In the genomic region with DNA sequence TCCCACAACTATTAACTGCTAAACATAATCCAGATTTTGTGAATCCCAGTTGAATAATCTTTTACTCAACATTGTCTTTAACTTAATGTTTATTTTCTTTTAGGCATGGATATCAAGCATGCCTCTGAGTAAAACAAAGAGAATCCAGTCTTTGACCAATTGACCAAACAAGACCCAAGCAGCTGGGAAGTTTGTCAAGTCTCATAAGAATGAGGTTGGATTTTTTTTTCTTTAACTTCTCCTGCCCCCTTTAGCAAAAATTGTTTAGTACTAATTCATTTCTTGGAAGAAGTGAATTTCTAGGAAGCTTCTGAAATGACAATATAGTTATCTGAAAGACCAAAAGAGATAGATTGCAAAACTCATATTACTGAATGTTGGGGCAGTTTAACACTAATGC, we compare ENCODE assay signal across 16 cellular contexts.
DNase-seq lines count a peak whose midpoint lies in the region; ATAC-seq and TF ChIP-seq lines count a peak whose summit lies in the region.
"Had no signal": no experiment of that assay in that cellular context is flagged by ENCODE, and none has a peak within 500 bp of the region (broad histone marks: within the 10 kb centered on the region; RNA-seq: fewer than 3 reads in every experiment).

No MANE protein-coding gene starts in this region.

- no peak overlapping the region for H3K18ac ChIP-seq in mesendoderm (ENCODE audit: low read length)

- H3K27me3 ChIP-seq in cardiac muscle cell, result no peaks in the 10 kb centered on the region
- H3K27me3 ChIP-seq in right atrium auricular region, result no peaks in the 10 kb centered on the region
- H3K27me3 ChIP-seq in mesendoderm (ENCODE audit: insufficient read depth, low read length, poor library complexity), result no peaks in the 10 kb centered on the region
- H3K27me3 ChIP-seq: neutrophil, transverse colon had no signal

- H3K27ac Mint-ChIP-seq in activated naive CD4-positive, alpha-beta T cell treated with anti-CD3 and anti-CD28 coated beads, Interleukin-2, amount 50 U/mL, for 72 hours, result no peak overlapping the region
- H3K27ac Mint-ChIP-seq: T-helper 17 cell had no signal

- no peak overlapping the region for H4K5ac ChIP-seq in mesendoderm (ENCODE audit: low read length)

- ATAC-seq in activated naive CD4-positive, alpha-beta T cell treated with anti-CD3 and anti-CD28 coated beads, Interleukin-2, amount 50 U/mL, for 72 hours, result no peak
- no peak for ATAC-seq in HG02970 (IDR thresholded peaks at IDR 0.05; ENCODE audit: low FRiP score, unreplicated experiment)
- ATAC-seq: T-helper 17 cell had no signal

- no peak overlapping the region for H3K4me2 ChIP-seq in mesendoderm (ENCODE audit: low read length)

- no peaks in the 10 kb centered on the region for H3K9me3 Mint-ChIP-seq in activated naive CD4-positive, alpha-beta T cell treated with anti-CD3 and anti-CD28 coated beads, Interleukin-2, amount 50 U/mL, for 72 hours
- H3K9me3 Mint-ChIP-seq: immature natural killer cell had no signal

- no peak overlapping the region for H3K4me3 ChIP-seq in cardiac muscle cell
- H3K4me3 ChIP-seq in right atrium auricular region, result no peak overlapping the region
- no peak overlapping the region for H3K4me3 ChIP-seq in fibroblast of villous mesenchyme (ENCODE audit: low read depth, low read length)
- no peak overlapping the region for H3K4me3 ChIP-seq in mesendoderm (ENCODE audit: low read length)
- H3K4me3 ChIP-seq: transverse colon had no signal

- H3K23ac ChIP-seq in mesendoderm (ENCODE audit: low read length), result no peak overlapping the region

- no peak overlapping the region for H2BK15ac ChIP-seq in mesendoderm (replicated peaks; ENCODE audit: low read depth)

- H3K4me1 ChIP-seq in cardiac muscle cell (ENCODE audit: low read depth), result peaks cover 41% of the 10 kb centered on the region
- peaks cover 0 to 35% of the 10 kb centered on the region in 2 donors for H3K4me1 ChIP-seq in right atrium auricular region
- H3K4me1 ChIP-seq in mesendoderm (ENCODE audit: control insufficient read depth, low read depth, low read length), result no peaks in the 10 kb centered on the region

- H3K56ac ChIP-seq in mesendoderm (ENCODE audit: low read length), result no peak overlapping the region

- H4K8ac ChIP-seq in mesendoderm (ENCODE audit: low read depth, low read length), result no peak overlapping the region

- DNase-seq in cardiac muscle cell (ENCODE audit: low read depth in 1 of 2, low spot score in 1 of 2) (peak in 1 of 2 donors; percentile 35), right atrium auricular region (ENCODE audit: low spot score) (no peak), amniotic epithelial cell (ENCODE audit: low read depth) (peak; percentile 22), fibroblast of villous mesenchyme (ENCODE audit: low read depth) (peak; percentile 63), mesendoderm (no peak)
- DNase-seq in activated naive CD4-positive, alpha-beta T cell treated with anti-CD3 and anti-CD28 coated beads, Interleukin-2, amount 50 U/mL, for 72 hours (ENCODE audit: low spot score in 2 of 2), result no peak
- no peak for DNase-seq in activated CD4-positive, alpha-beta T cell treated with anti-CD3 and anti-CD28 coated beads for 4 hours
- DNase-seq: activated CD4-positive, alpha-beta T cell treated with anti-CD3 and anti-CD28 coated beads for 1 hour; activated gamma-delta T cell; effector memory CD4-positive, alpha-beta T cell; immature natural killer cell; KG1; T-helper 17 cell; transverse colon had no signal

- H3K79me1 ChIP-seq in mesendoderm (ENCODE audit: low read length), result no peaks in the 10 kb centered on the region

- H3K9me3 ChIP-seq in cardiac muscle cell (ENCODE audit: low read depth) (no peaks in the 10 kb centered on the region), right atrium auricular region (no peaks in the 10 kb centered on the region)
- H3K9me3 ChIP-seq: neutrophil, transverse colon had no signal

- H3K9ac ChIP-seq in mesendoderm (ENCODE audit: low read length), result no peak overlapping the region

- H2BK5ac ChIP-seq in mesendoderm (ENCODE audit: low read length), result no peak overlapping the region

- H2AK5ac ChIP-seq in mesendoderm (ENCODE audit: low read length), result no peak overlapping the region

- H3K4ac ChIP-seq in mesendoderm (ENCODE audit: low read depth, low read length), result no peak overlapping the region

- H3K79me2 ChIP-seq in mesendoderm (ENCODE audit: control insufficient read depth, insufficient read depth, low read length), result no peaks in the 10 kb centered on the region

- TF ChIP-seq CTCF in cardiac muscle cell (IDR thresholded peaks at IDR 0.05; ENCODE audit: low read depth, low read length), result no peak
- no peak for TF ChIP-seq CTCF in right atrium auricular region (IDR thresholded peaks at IDR 0.05)
- no peak for TF ChIP-seq CTCF in fibroblast of villous mesenchyme (IDR thresholded peaks at IDR 0.05; ENCODE audit: insufficient read depth, low read depth, low read length)

- no peaks in the 10 kb centered on the region for H3K36me3 Mint-ChIP-seq in activated naive CD4-positive, alpha-beta T cell treated with anti-CD3 and anti-CD28 coated beads, Interleukin-2, amount 50 U/mL, for 72 hours
- H3K36me3 Mint-ChIP-seq: immature natural killer cell had no signal

- no peak overlapping the region for H2BK120ac ChIP-seq in mesendoderm (ENCODE audit: low read depth, low read length)

- H3K36me3 ChIP-seq in cardiac muscle cell (no peaks in the 10 kb centered on the region), right atrium auricular region (no peaks in the 10 kb centered on the region), mesendoderm (ENCODE audit: control insufficient read depth, insufficient read depth, low read length) (no peaks in the 10 kb centered on the region)
- H3K36me3 ChIP-seq: neutrophil, transverse colon had no signal

- H3K27ac ChIP-seq in cardiac muscle cell, result peak overlapping the region; percentile 88
- peak overlapping the region in 1 of 2 donors; percentile 90 for H3K27ac ChIP-seq in right atrium auricular region
- no peak overlapping the region for H3K27ac ChIP-seq in mesendoderm (ENCODE audit: low read depth, low read length)
- H3K27ac ChIP-seq: neutrophil, transverse colon had no signal

Comparison
In these comparisons a context has a peak if more than half of its experiments do, and no peak if none do; other contexts are left out.
1. DNase-seq: peak in amniotic epithelial cell (single experiment) and fibroblast of villous mesenchyme (single experiment); none in right atrium auricular region (single experiment), mesendoderm (single experiment), activated naive CD4-positive, alpha-beta T cell treated with anti-CD3 and anti-CD28 coated beads, Interleukin-2, amount 50 U/mL, for 72 hours (0 of 2) and activated CD4-positive, alpha-beta T cell treated with anti-CD3 and anti-CD28 coated beads for 4 hours (0 of 2).